9 cellular contexts compared by ENCODE assay signal in genomic region chr3:124351430-124352142, GRCh38.
DNase-seq lines count a peak whose midpoint lies in the region; ATAC-seq and TF ChIP-seq lines count a peak whose summit lies in the region.
"Had no signal": no experiment of that assay in that cellular context is flagged by ENCODE, and none has a peak within 500 bp of the region (broad histone marks: within the 10 kb centered on the region; RNA-seq: fewer than 3 reads in every experiment).

No MANE protein-coding gene starts in this region.

- peaks cover 3% of the 10 kb centered on the region; the same call in 1 of the 2 replicates for H3K36me3 ChIP-seq in WERI-Rb-1
- H3K36me3 ChIP-seq in sigmoid colon = no peaks in the 10 kb centered on the region
- H3K36me3 ChIP-seq in stomach = no peaks in the 10 kb centered on the region

- TF ChIP-seq CTCF in WERI-Rb-1 (IDR thresholded peaks at IDR 0.05; ENCODE audit: low read depth, low read length) = peak; percentile 50; the same call in 1 of the 2 replicates
- peak in 3 of 4 experiments; percentile 28 to 39 (median 32) for TF ChIP-seq CTCF in sigmoid colon (IDR thresholded peaks at IDR 0.05)
- peak in 3 of 7 experiments; percentile 28 to 42 (median 29) for TF ChIP-seq CTCF in stomach (IDR thresholded peaks at IDR 0.05)

- intact Hi-C loops in left cardiac atrium (cut with DNase I) (loop anchor here (2.0 to 10.0 kb wide), 5 partner anchors 116 to 327 kb away; no protein-coding TSS in a partner anchor), sigmoid colon (cut with DNase I) (loop anchor here (10.0 kb wide), 2 partner anchors 113 to 203 kb away; no protein-coding TSS in a partner anchor), stomach (cut with DNase I; ENCODE audit: low total_unique reads) (loop anchor here (10.0 kb wide), 1 partner anchor 203 kb away; no protein-coding TSS in a partner anchor)

- TF ChIP-seq POLR2A in sigmoid colon (IDR thresholded peaks at IDR 0.05) (no peak), stomach (IDR thresholded peaks at IDR 0.05) (no peak)

- TF ChIP-seq EP300 in sigmoid colon (IDR thresholded peaks at IDR 0.05) (no peak), stomach (IDR thresholded peaks at IDR 0.05) (no peak)

- peaks cover 0 to 28% (median 5%) of the 10 kb centered on the region in 4 donors for H3K4me1 ChIP-seq in sigmoid colon
- peaks cover 0 to 15% (median 0%) of the 10 kb centered on the region in 4 donors for H3K4me1 ChIP-seq in stomach
- H3K4me1 ChIP-seq: BLaER1 had no signal

- H3K9me3 ChIP-seq in WERI-Rb-1 (ENCODE audit: severe bottlenecking) (no peaks in the 10 kb centered on the region), sigmoid colon (no peaks in the 10 kb centered on the region), stomach (no peaks in the 10 kb centered on the region)
- H3K9me3 ChIP-seq: BLaER1 had no signal

- peak; percentile 82 to 89 for ATAC-seq in left cardiac atrium
- ATAC-seq in GM18861 (IDR thresholded peaks at IDR 0.05; ENCODE audit: unreplicated experiment) = no peak

- WGBS in sigmoid colon, 2 donors = 63 to 72% methylated on average over 4 of the region's 4 CpGs
- 48 to 64% (median 51%) methylated on average over 4 of the region's 4 CpGs for WGBS in stomach, 5 donors

- peak; percentile 55 for DNase-seq in NCI-H2227 (lab: John Stamatoyannopoulos, UW; ENCODE audit: unreplicated experiment)
- DNase-seq in NCI-H2227 treated with DMSO at 0.1 percent for 48 hours (lab: John Stamatoyannopoulos, UW) = no peak
- DNase-seq in NCI-H1694 (lab: John Stamatoyannopoulos, UW) = peak; percentile 86
- peak; percentile 39 for DNase-seq in WERI-Rb-1
- DNase-seq in left cardiac atrium = no peak
- DNase-seq in sigmoid colon = no peak
- no peak for DNase-seq in stomach

- H3K4me3 ChIP-seq in WERI-Rb-1 (ENCODE audit: low read depth, low read length) = no peak overlapping the region
- H3K4me3 ChIP-seq in sigmoid colon = no peak overlapping the region
- H3K4me3 ChIP-seq in stomach = no peak overlapping the region
- H3K4me3 ChIP-seq: BLaER1 had no signal

- H3K27ac ChIP-seq in WERI-Rb-1 (no peak overlapping the region), sigmoid colon (peak overlapping the region in 2 of 4 donors; percentile 36 to 63), stomach (no peak overlapping the region)
- H3K27ac ChIP-seq: BLaER1 had no signal

- H3K27me3 ChIP-seq in WERI-Rb-1 (ENCODE audit: insufficient read depth, low read depth, severe bottlenecking) (no peaks in the 10 kb centered on the region), sigmoid colon (no peaks in the 10 kb centered on the region), stomach (no peaks in the 10 kb centered on the region)
- H3K27me3 ChIP-seq: BLaER1 had no signal

Comparison
In these comparisons a context has a peak if more than half of its experiments do, and no peak if none do; other contexts are left out.
1. DNase-seq: peak in NCI-H2227 (single experiment), NCI-H1694 (single experiment) and WERI-Rb-1 (single experiment); none in NCI-H2227 treated with DMSO at 0.1 percent for 48 hours (single experiment), left cardiac atrium (single experiment), sigmoid colon (single experiment) and stomach (single experiment).